In the genomic region with DNA sequence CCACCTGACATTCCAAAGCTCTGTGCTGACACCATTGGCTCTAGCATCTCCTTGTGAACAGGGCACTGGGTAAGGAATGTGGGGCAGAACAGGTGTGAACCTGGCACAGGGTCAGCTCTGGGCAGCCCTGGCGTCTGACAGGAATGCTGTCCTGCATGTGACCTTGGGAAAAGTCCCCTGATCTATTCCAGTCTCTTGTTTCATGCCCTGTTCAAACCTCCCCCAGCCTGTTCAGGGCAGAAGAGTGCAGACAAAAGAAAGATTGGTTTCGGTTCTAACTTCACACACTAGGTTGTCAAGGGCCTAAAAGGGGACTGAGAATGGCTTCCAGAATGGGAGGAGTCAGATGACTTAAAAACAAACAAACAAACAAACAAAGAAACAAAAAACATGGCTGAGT, we compare ENCODE assay signal across 18 cellular contexts. TPM values are rescaled to one million over a fixed set of nuclear protein-coding genes. Genes with fewer than 3 reads are reported as not detected.
A peak's percentile ranks its signal among the peaks of the same experiment; 100 is the strongest.
DNase-seq lines count a peak whose midpoint lies in the region; ATAC-seq, FAIRE-seq and TF ChIP-seq lines count a peak whose summit lies in the region.
"Had no signal": no experiment of that assay in that cellular context is flagged by ENCODE, and none has a peak within 500 bp of the region (broad histone marks: within the 10 kb centered on the region; RNA-seq: fewer than 3 reads in every experiment).

No MANE protein-coding gene starts in this region.

- no peak for TF ChIP-seq CTCF in GM12878 (IDR thresholded peaks at IDR 0.05 in 2 of 3, conservative IDR thresholded peaks at IDR 0.05 in 1 of 3; ENCODE audit: control insufficient read depth in 2 of 3, extremely low read depth in 1 of 3, insufficient read depth in 1 of 3, low read depth in 3 of 3, low read length in 3 of 3)
- no peak for TF ChIP-seq CTCF in stomach (IDR thresholded peaks at IDR 0.05)

- H3K79me2 ChIP-seq in GM12878 (ENCODE audit: control insufficient read depth, insufficient read depth, low read length): no peaks in the 10 kb centered on the region

- no peak overlapping the region for H2BK120ac ChIP-seq in neuronal stem cell (ENCODE audit: low read depth, low read length)

- H2AK5ac ChIP-seq in neuronal stem cell (ENCODE audit: low read depth, low read length): no peak overlapping the region

- no peak overlapping the region for H2BK15ac ChIP-seq in neuronal stem cell (ENCODE audit: low read length)

- 0 out of 4 replicates have a peak, but pooled peaks cover 0 to 1% of the 10 kb centered on the region in 2 experiments for H3K27me3 ChIP-seq in GM12878 (replicated peaks in 1 of 2; ENCODE audit: control insufficient read depth in 2 of 2, insufficient read depth in 2 of 2, low read length in 1 of 2)
- peaks cover 0 to 13% (median 0%) of the 10 kb centered on the region in 3 experiments for H3K27me3 ChIP-seq in neuronal stem cell (ENCODE audit: control insufficient read depth in 3 of 3, insufficient read depth in 3 of 3, low read depth in 1 of 3, low read length in 3 of 3)
- H3K27me3 ChIP-seq in stomach: no peaks in the 10 kb centered on the region
- H3K27me3 ChIP-seq: BLaER1 had no signal

- no peak overlapping the region for H3K4me3 ChIP-seq in GM12878
- peak overlapping the region in 1 of 2 donors; percentile 28 for H3K4me3 ChIP-seq in neuronal stem cell (ENCODE audit: low read length in 2 of 2)
- no peak overlapping the region for H3K4me3 ChIP-seq in stomach
- H3K4me3 ChIP-seq: BLaER1 had no signal

- H4K91ac ChIP-seq in neuronal stem cell (ENCODE audit: low read depth, low read length, poor library complexity): no peak overlapping the region

- H3K79me1 ChIP-seq in neuronal stem cell (ENCODE audit: low read depth, low read length): no peaks in the 10 kb centered on the region

- no peak overlapping the region for H3K14ac ChIP-seq in neuronal stem cell (ENCODE audit: low read length)

- in situ Hi-C loops in GM12878 (cut with MboI) (no loop called here), G401 (cut with HindIII; ENCODE audit: low sequenced_read_pairs) (no loop called here)

- no peak overlapping the region for H4K8ac ChIP-seq in neuronal stem cell (ENCODE audit: low read depth, low read length)

- CTCF ChIA-PET in GM12878 (lab: Yijun Ruan, JAX): interaction anchor here (1.0 to 1.2 kb wide), 3 partner anchors 14 to 39 kb away, joined by 3 to 4 read pairs (median 4); no protein-coding TSS in a partner anchor

- SMC1A ChIA-PET in GM12878 (lab: Charles Lee; ENCODE audit: uncharacterized antibody, unreplicated experiment): interaction anchor here (1.2 to 1.7 kb wide), 2 partner anchors 18 to 19 kb away, joined by 6 to 7 read pairs; no protein-coding TSS in a partner anchor

- peak overlapping the region; percentile 2 for H3K18ac ChIP-seq in neuronal stem cell (ENCODE audit: low read length)

- H3K23ac ChIP-seq in neuronal stem cell (ENCODE audit: low read depth, low read length, poor library complexity): no peak overlapping the region

- H3K27ac ChIP-seq in GM12878 (ENCODE audit: control insufficient read depth, insufficient read depth) (peak overlapping the region; percentile 59), neuronal stem cell (replicated peaks; ENCODE audit: low read length) (no peak overlapping the region), stomach (no peak overlapping the region), caudate nucleus (ENCODE audit: low read depth, low read length) (no peak overlapping the region)
- H3K27ac ChIP-seq: BLaER1 had no signal

- no peak for TF ChIP-seq EP300 in GM12878 (IDR thresholded peaks at IDR 0.05; ENCODE audit: borderline replicate concordance in 1 of 2, control insufficient read depth in 1 of 2, low read depth in 2 of 2, low read length in 2 of 2)
- TF ChIP-seq EP300 in stomach (IDR thresholded peaks at IDR 0.05): no peak

- intact Hi-C loops in GM12878 (cut with micrococcal nuclease; ENCODE audit: unreplicated experiment) (no loop called here), stomach (cut with DNase I; ENCODE audit: low total_unique reads) (no loop called here)

- H3K36me3 ChIP-seq in GM12878 (ENCODE audit: control insufficient read depth in 2 of 2, insufficient read depth in 2 of 2, low read length in 1 of 2) (no peaks in the 10 kb centered on the region), neuronal stem cell (replicated peaks in 1 of 2; ENCODE audit: control insufficient read depth in 2 of 2, insufficient read depth in 2 of 2, low read length in 2 of 2) (no peaks in the 10 kb centered on the region), stomach (no peaks in the 10 kb centered on the region)
- H3K36me3 ChIP-seq: BLaER1 had no signal

- TF ChIP-seq POLR2A in GM12878 (IDR thresholded peaks at IDR 0.05; ENCODE audit: low read depth, low read length): no peak
- no peak for TF ChIP-seq POLR2A in stomach (IDR thresholded peaks at IDR 0.05)

- no peak overlapping the region for H2BK12ac ChIP-seq in neuronal stem cell (ENCODE audit: low read length)

- TF ChIP-seq RAD21 in GM12878 (IDR thresholded peaks at IDR 0.05; ENCODE audit: insufficient read depth, low read depth, low read length): no peak

- RAD21 ChIA-PET in GM12878 (lab: Charles Lee; ENCODE audit: unreplicated experiment): interaction anchor here (2.0 kb wide), 1 partner anchor 38 kb away, joined by 8 read pairs; the partner anchor contains the start of gene PADI2

- H3K4me2 ChIP-seq in GM12878 (ENCODE audit: control insufficient read depth, insufficient read depth) (peak overlapping the region; percentile 30; the same call in 1 of the 2 replicates), neuronal stem cell (ENCODE audit: insufficient read depth, low read length, poor library complexity, severe bottlenecking) (no peak overlapping the region)
- H3K4me2 ChIP-seq: BLaER1 had no signal

- no TSS peak for BruUV-seq in GM12878 (replicated peaks; lab: Mats Ljungman, UMichigan)

- H3K9ac ChIP-seq in GM12878 (ENCODE audit: control insufficient read depth, insufficient read depth, low read length): no peak overlapping the region
- no peak overlapping the region for H3K9ac ChIP-seq in neuronal stem cell (ENCODE audit: low read depth, low read length, poor library complexity)
- H3K9ac ChIP-seq: BLaER1 had no signal

- H4K20me1 ChIP-seq in GM12878 (ENCODE audit: control insufficient read depth, insufficient read depth): no peaks in the 10 kb centered on the region
- H4K20me1 ChIP-seq: BLaER1 had no signal

- peaks cover 14% of the 10 kb centered on the region for H3K4me1 ChIP-seq in GM12878 (ENCODE audit: control insufficient read depth, insufficient read depth, low read length)
- peaks cover 0 to 1% of the 10 kb centered on the region in 2 donors for H3K4me1 ChIP-seq in neuronal stem cell (ENCODE audit: control insufficient read depth in 2 of 2, insufficient read depth in 1 of 2, low read depth in 1 of 2, low read length in 2 of 2)
- H3K4me1 ChIP-seq in stomach: no peaks in the 10 kb centered on the region

- WGBS in GM12878 (ENCODE audit: insufficient coverage, insufficient replicate concordance, low lambda C conversion rate, missing lambda C conversion rate): 13% methylated on average over 2 of the region's 2 CpGs
- no CpG with 5 or more reads among the region's 2 CpGs for WGBS in neuronal stem cell (ENCODE audit: extremely low coverage in 2 of 2, insufficient read length in 2 of 2, insufficient replicate concordance in 1 of 2), 2 donors
- 33 to 52% (median 47%) methylated on average over 2 of the region's 2 CpGs for WGBS in stomach, 5 donors

- H3K9me3 ChIP-seq in GM12878 (replicated peaks; ENCODE audit: control insufficient read depth, insufficient read depth, low read length) (no peaks in the 10 kb centered on the region; the same call in 2 of the 3 replicates), neuronal stem cell (replicated peaks in 1 of 2; ENCODE audit: control insufficient read depth in 2 of 2, insufficient read depth in 1 of 2, low read depth in 1 of 2, low read length in 2 of 2) (no peaks in the 10 kb centered on the region), stomach (no peaks in the 10 kb centered on the region)
- H3K9me3 ChIP-seq: BLaER1 had no signal

- FAIRE-seq in GM18507 (lab: Jason Lieb, UNC) (peak; percentile 65), GM12878 (lab: Jason Lieb, UNC) (no peak)
- FAIRE-seq: RCC 7860 had no signal

- H2AFZ ChIP-seq in GM12878 (ENCODE audit: control insufficient read depth, low read depth, low read length) (peak overlapping the region; percentile 28; the same call in 1 of the 2 replicates), neuronal stem cell (ENCODE audit: low read length) (no peak overlapping the region)

- ATAC-seq in GM12878: peak; percentile 83
- ATAC-seq in GM21381 (IDR thresholded peaks at IDR 0.05; ENCODE audit: unreplicated experiment): no peak
- ATAC-seq: Right ventricle myocardium inferior had no signal

- no peak overlapping the region for H3K4ac ChIP-seq in neuronal stem cell (ENCODE audit: low read length)

- DNase-seq in GM18507 (ENCODE audit: extremely low spot score, insufficient read length, low read depth) (no peak), GM12878 (ENCODE audit: low read depth, low spot score) (no peak), neuronal stem cell (ENCODE audit: low spot score) (no peak), stomach (peak; percentile 44), NCI-H748 treated with DMSO at 0.1 percent for 48 hours (lab: John Stamatoyannopoulos, UW) (no peak), caudate nucleus (lab: John Stamatoyannopoulos, UW) (no peak), G401 (ENCODE audit: low spot score) (no peak)
- DNase-seq: CD8-positive, alpha-beta memory T cell; DMS53; EL; H9; NCI-H1048; NCI-H1436; NCI-H1930 had no signal

- no peak overlapping the region for H2BK5ac ChIP-seq in neuronal stem cell (ENCODE audit: low read length)

- POLR2A ChIA-PET in GM12878 (lab: Charles Lee): interaction anchor here (0.8 to 1.6 kb wide), 5 partner anchors 13 to 39 kb away, joined by 3 to 12 read pairs (median 3); no protein-coding TSS in a partner anchor

RNA-seq across cellular contexts. Expression of gene SDHB, which starts 27.6 kb away (rescaled TPM):
- total RNA-seq in GM12878 (2013; cell fraction: nucleolus; rRNA removed): 55.7 and 56.3 TPM in 2 replicates
- 185 and 207 TPM in 2 replicates for total RNA-seq in GM12878 (2014; rRNA removed)
- total RNA-seq in GM12878 (2014; rRNA removed; fragmentation: Illumina TruSeq; extraction: Trizol): 147 and 157 TPM in 2 replicates
- 122 and 124 TPM in 2 replicates for total RNA-seq in GM12878 (2021)
- 68.9 TPM for polyA plus RNA-seq in GM12878 (2011; ENCODE audit: low read depth)
- polyA plus RNA-seq in GM12878 (2011; rRNA removed): 319 and 379 TPM in 2 replicates
- 203 and 219 TPM in 2 replicates for polyA plus RNA-seq in GM12878 (2011; cell fraction: cytosol; rRNA removed)
- polyA plus RNA-seq in GM12878 (2011; cell fraction: nucleus; rRNA removed): 140 and 142 TPM in 2 replicates
- 83.3 and 94.6 TPM in 2 replicates for polyA plus RNA-seq in GM12878 (2012)
- 192 and 230 TPM in 2 replicates for polyA plus RNA-seq in GM12878 (2014; fragmentation: Illumina TruSeq; extraction: Trizol)
- polyA plus RNA-seq in GM12878 (2014; fragmentation: Nextera tagmentation; extraction: Ambion mirVana): 100 to 1,000 TPM; 101 to 215 TPM
- 164 and 174 TPM in 2 replicates for polyA plus RNA-seq in GM12878 (2014; rRNA removed)
- polyA plus RNA-seq in GM12878 (2016; fragmentation: Nextera tagmentation; extraction: Ambion mirVana): 100 to 1,000 TPM; 249 to 263 TPM
- 175 and 344 TPM in 2 replicates for polyA minus RNA-seq in GM12878 (2011; rRNA and poly(A)+ RNA removed)
- polyA minus RNA-seq in GM12878 (2011; cell fraction: cytosol; rRNA and poly(A)+ RNA removed): 61.1 and 65.6 TPM in 2 replicates
- 35.7 and 49.8 TPM in 2 replicates for polyA minus RNA-seq in GM12878 (2011; cell fraction: nucleus; rRNA and poly(A)+ RNA removed)
- polyA plus RNA-seq in neuronal stem cell (2013, experiment 1 of 2): 64.9 TPM
- polyA plus RNA-seq in neuronal stem cell (2013, experiment 2 of 2): 62.5 TPM
- 100 to 1,000 TPM in 3 of 5 donors, 10 to 100 TPM in 2; 42.6 to 246 (median 117) TPM for total RNA-seq in stomach
- polyA plus RNA-seq in stomach: 100 to 1,000 TPM in 2 of 3 donors, 10 to 100 TPM in 1; 91.6 to 151 (median 125) TPM
- 192 and 214 TPM in 2 replicates for total RNA-seq in G401 (2014; rRNA removed; shearing (Covaris generic))

RNA-seq across cellular contexts. Expression of gene PADI2, which starts 37.8 kb away (rescaled TPM):
- 46.4 and 54.7 TPM in 2 replicates for total RNA-seq in GM12878 (2013; cell fraction: nucleolus; rRNA removed)
- total RNA-seq in GM12878 (2014; rRNA removed) (0.05 and 0.06 TPM in 2 replicates), GM12878 (2014; rRNA removed; fragmentation: Illumina TruSeq; extraction: Trizol) (0.09 TPM in 2 replicates), GM12878 (2021) (0.18 and 0.21 TPM in 2 replicates), stomach (10 to 100 TPM in 1 of 5 donors, 1 to 10 TPM in 3, not detected in 1; 1.3 to 86.0 (median 3.9) TPM)
- 0.33 TPM for polyA plus RNA-seq in GM12878 (2011; ENCODE audit: low read depth)
- polyA plus RNA-seq in GM12878 (2011; rRNA removed) (1.9 and 3.0 TPM in 2 replicates), GM12878 (2014; fragmentation: Illumina TruSeq; extraction: Trizol) (0.06 and 0.19 TPM in 2 replicates), GM12878 (2014; fragmentation: Nextera tagmentation; extraction: Ambion mirVana) (under 1 TPM; 0.05 to 0.09 TPM), GM12878 (2014; rRNA removed) (0.09 and 0.10 TPM in 2 replicates), GM12878 (2016; fragmentation: Nextera tagmentation; extraction: Ambion mirVana) (under 1 TPM in 1 of 2 experiments, not detected in 1; 0.17 TPM), stomach (under 1 TPM; 0.31 to 0.50 (median 0.33) TPM)
- 2.3 and 2.7 TPM in 2 replicates for polyA plus RNA-seq in GM12878 (2011; cell fraction: cytosol; rRNA removed)
- polyA plus RNA-seq in GM12878 (2011; cell fraction: nucleus; rRNA removed): 7.6 and 15.7 TPM in 2 replicates
- 0.61 and 1.5 TPM in 2 replicates for polyA plus RNA-seq in GM12878 (2012)
- polyA minus RNA-seq in GM12878 (2011; rRNA and poly(A)+ RNA removed): 3.7 and 4.6 TPM in 2 replicates
- polyA minus RNA-seq in GM12878 (2011; cell fraction: cytosol; rRNA and poly(A)+ RNA removed): 1.9 and 2.0 TPM in 2 replicates
- 2.1 and 2.3 TPM in 2 replicates for polyA minus RNA-seq in GM12878 (2011; cell fraction: nucleus; rRNA and poly(A)+ RNA removed)
- 0.43 TPM for polyA plus RNA-seq in neuronal stem cell (2013, experiment 1 of 2)
- 0.64 TPM for polyA plus RNA-seq in neuronal stem cell (2013, experiment 2 of 2)
- 0.10 and 0.62 TPM in 2 replicates for total RNA-seq in G401 (2014; rRNA removed; shearing (Covaris generic))
- total RNA-seq: CD8-positive, alpha-beta memory T cell had no signal
- polyA plus RNA-seq: CD8-positive, alpha-beta memory T cell had no signal
